8 cellular contexts compared by ENCODE assay signal in the genomic region with DNA sequence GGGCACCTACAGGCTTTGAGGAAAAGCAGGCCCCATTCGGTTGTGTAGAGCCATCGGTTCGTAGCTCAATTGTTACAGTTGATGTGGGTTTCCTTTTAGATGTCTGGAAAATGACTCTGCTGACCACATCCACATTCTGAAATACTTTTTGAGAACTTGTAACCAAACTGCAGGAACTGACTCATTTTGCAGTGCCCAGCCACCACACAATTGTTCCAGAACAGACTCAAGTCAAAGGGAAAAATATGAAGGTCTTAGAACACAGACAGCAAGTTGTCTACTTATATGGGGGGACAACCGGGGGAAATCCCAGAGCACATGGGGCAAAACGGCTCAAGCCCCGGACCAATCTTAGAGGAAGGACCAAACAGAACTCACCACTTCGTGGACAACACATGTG.
A peak's percentile ranks its signal among the peaks of the same experiment; 100 is the strongest.
DNase-seq lines count a peak whose midpoint lies in the region; ATAC-seq and TF ChIP-seq lines count a peak whose summit lies in the region.

No MANE protein-coding gene starts in this region.

- POLR2A ChIA-PET in RWPE1 (lab: Yijun Ruan, JAX; ENCODE audit: low non-redundant PET), result no interaction called here

- peak overlapping the region; percentile 9; the same call in 1 of the 2 replicates for H3K27ac ChIP-seq in RWPE1

- no peak for TF ChIP-seq CTCF in RWPE1 (conservative IDR thresholded peaks at IDR 0.05; ENCODE audit: low read depth)
- no peak for TF ChIP-seq CTCF in astrocyte of the spinal cord (IDR thresholded peaks at IDR 0.05; ENCODE audit: low read depth, low read length)

- DNase-seq in RWPE1 (ENCODE audit: low spot score), result no peak
- peak; percentile 92 for DNase-seq in astrocyte of the spinal cord (ENCODE audit: low read depth, low spot score)
- DNase-seq in pulmonary artery endothelial cell (ENCODE audit: low read depth, low spot score), result peak; percentile 60
- no peak for DNase-seq in DMS53 (lab: John Stamatoyannopoulos, UW)
- no peak for DNase-seq in NCI-H446 (lab: John Stamatoyannopoulos, UW)
- DNase-seq in NCI-H1436 treated with DMSO at 0.1 percent for 48 hours (lab: John Stamatoyannopoulos, UW), result no peak

- no peak overlapping the region for H3K4me3 ChIP-seq in astrocyte of the spinal cord (ENCODE audit: low read depth, low read length)

- peak; percentile 40 for ATAC-seq in GM18499 (IDR thresholded peaks at IDR 0.05; ENCODE audit: insufficient read depth, unreplicated experiment)
- peak; percentile 33 for ATAC-seq in HG02763 (IDR thresholded peaks at IDR 0.05; ENCODE audit: unreplicated experiment)

- CTCF ChIA-PET in RWPE1 (lab: Yijun Ruan, JAX), result no interaction called here

- in situ Hi-C loops in astrocyte of the spinal cord (cut with HindIII; ENCODE audit: low sequenced_read_pairs), result no loop called here

Comparison
In these comparisons a context has a peak if more than half of its experiments do, and no peak if none do; other contexts are left out.
1. DNase-seq: peak in astrocyte of the spinal cord (single experiment) and pulmonary artery endothelial cell (single experiment); none in RWPE1 (single experiment), DMS53 (single experiment), NCI-H446 (0 of 2) and NCI-H1436 treated with DMSO at 0.1 percent for 48 hours (single experiment).